Comparison of ENCODE assay signal across 10 cellular contexts in genomic region chr2:3650140-3650944, GRCh38. TPM values are rescaled to one million over a fixed set of nuclear protein-coding genes. Genes with fewer than 3 reads are reported as not detected.
DNase-seq lines count a peak whose midpoint lies in the region; ATAC-seq lines count a peak whose summit lies in the region.
"Had no signal": no experiment of that assay in that cellular context is flagged by ENCODE, and none has a peak within 500 bp of the region (broad histone marks: within the 10 kb centered on the region; RNA-seq: fewer than 3 reads in every experiment).

No MANE protein-coding gene starts in this region.

- CTCF ChIA-PET in activated naive CD4-positive, alpha-beta T cell treated with anti-CD3 and anti-CD28 coated beads for 36 hours (lab: Charles Lee), result interaction anchor here (0.6 to 4.2 kb wide), 10 partner anchors 17 to 1530 kb away, joined by 3 to 41 read pairs (median 4); partner anchors contain the start of genes EIPR1 and RNASEH1
- CTCF ChIA-PET in activated naive CD4-positive, alpha-beta T cell treated with anti-CD3 and anti-CD28 coated beads, Interleukin-2, amount 10 ng/mL, durations not matched to agents 7 days and 5 days (lab: Charles Lee), result interaction anchor here (0.6 to 2.0 kb wide), 6 partner anchors 15 to 1530 kb away, joined by 3 to 6 read pairs (median 3); partner anchors contain the start of gene ADI1

- no peaks in the 10 kb centered on the region for H3K27me3 Mint-ChIP-seq in activated naive CD4-positive, alpha-beta T cell treated with anti-CD3 and anti-CD28 coated beads for 36 hours (ENCODE audit: low read depth)
- H3K27me3 Mint-ChIP-seq in activated naive CD4-positive, alpha-beta T cell treated with anti-CD3 and anti-CD28 coated beads, Interleukin-2, amount 10 ng/mL, durations not matched to agents 7 days and 5 days, result peaks cover 11% of the 10 kb centered on the region
- no peaks in the 10 kb centered on the region for H3K27me3 Mint-ChIP-seq in stimulated activated memory B cell treated with anti-CD40 and anti-IgM and Interleukin-4, amounts not matched to agents 10 μg/mL and 1 μg/mL and 100 μg/mL, for 72 hours

- H3K36me3 Mint-ChIP-seq in activated naive CD4-positive, alpha-beta T cell treated with anti-CD3 and anti-CD28 coated beads for 36 hours (ENCODE audit: low read depth), result no peaks in the 10 kb centered on the region
- H3K36me3 Mint-ChIP-seq in activated naive CD4-positive, alpha-beta T cell treated with anti-CD3 and anti-CD28 coated beads, Interleukin-2, amount 10 ng/mL, durations not matched to agents 7 days and 5 days, result no peaks in the 10 kb centered on the region
- H3K36me3 Mint-ChIP-seq in stimulated activated memory B cell treated with anti-CD40 and anti-IgM and Interleukin-4, amounts not matched to agents 10 μg/mL and 1 μg/mL and 100 μg/mL, for 72 hours, result no peaks in the 10 kb centered on the region

- ATAC-seq in stimulated activated memory B cell treated with anti-CD40 and anti-IgM and Interleukin-4, amounts not matched to agents 10 μg/mL and 1 μg/mL and 100 μg/mL, for 72 hours, result no peak
- ATAC-seq in HG03442 (IDR thresholded peaks at IDR 0.05; ENCODE audit: unreplicated experiment), result no peak

- intact Hi-C loops in activated naive CD4-positive, alpha-beta T cell treated with anti-CD3 and anti-CD28 coated beads for 36 hours (cut with micrococcal nuclease), result loop anchor here (2.0 to 10.0 kb wide), 3 partner anchors 54 to 1528 kb away; no protein-coding TSS in a partner anchor

- no peaks in the 10 kb centered on the region for H3K9me3 ChIP-seq in SK-N-MC (ENCODE audit: low read depth, low read length)
- H3K9me3 ChIP-seq: HAP-1, suprapubic skin had no signal

- no peak overlapping the region for H3K27ac ChIP-seq in SK-N-MC
- H3K27ac ChIP-seq: suprapubic skin had no signal

- no peak overlapping the region for H3K4me3 Mint-ChIP-seq in activated naive CD4-positive, alpha-beta T cell treated with anti-CD3 and anti-CD28 coated beads for 36 hours
- H3K4me3 Mint-ChIP-seq in activated naive CD4-positive, alpha-beta T cell treated with anti-CD3 and anti-CD28 coated beads, Interleukin-2, amount 10 ng/mL, durations not matched to agents 7 days and 5 days, result no peak overlapping the region
- H3K4me3 Mint-ChIP-seq in stimulated activated memory B cell treated with anti-CD40 and anti-IgM and Interleukin-4, amounts not matched to agents 10 μg/mL and 1 μg/mL and 100 μg/mL, for 72 hours, result no peak overlapping the region

- no peak for DNase-seq in activated naive CD4-positive, alpha-beta T cell treated with anti-CD3 and anti-CD28 coated beads for 36 hours
- DNase-seq in activated naive CD4-positive, alpha-beta T cell treated with anti-CD3 and anti-CD28 coated beads, Interleukin-2, amount 10 ng/mL, durations not matched to agents 7 days and 5 days, result no peak
- no peak for DNase-seq in SK-N-MC (ENCODE audit: low read depth, low spot score)
- peak; percentile 52 for DNase-seq in hepatic stellate cell (ENCODE audit: low spot score)
- no peak for DNase-seq in GOT3 (lab: John Stamatoyannopoulos, UW)
- no peak for DNase-seq in NCI-H2107 treated with DMSO at 0.1 percent for 48 hours (lab: John Stamatoyannopoulos, UW; ENCODE audit: unreplicated experiment)

- H3K4me1 Mint-ChIP-seq in activated naive CD4-positive, alpha-beta T cell treated with anti-CD3 and anti-CD28 coated beads for 36 hours (ENCODE audit: low read depth), result peaks cover 13% of the 10 kb centered on the region
- H3K4me1 Mint-ChIP-seq in activated naive CD4-positive, alpha-beta T cell treated with anti-CD3 and anti-CD28 coated beads, Interleukin-2, amount 10 ng/mL, durations not matched to agents 7 days and 5 days, result peaks cover 16% of the 10 kb centered on the region
- H3K4me1 Mint-ChIP-seq in stimulated activated memory B cell treated with anti-CD40 and anti-IgM and Interleukin-4, amounts not matched to agents 10 μg/mL and 1 μg/mL and 100 μg/mL, for 72 hours, result peaks cover 18% of the 10 kb centered on the region

- 0 out of 2 replicates have a peak overlapping the region, but pooled peaks have one; percentile 38 for H3K4me3 ChIP-seq in SK-N-MC
- H3K4me3 ChIP-seq: HAP-1 had no signal

- H3K36me3 ChIP-seq in SK-N-MC (ENCODE audit: insufficient read depth, low read length), result no peaks in the 10 kb centered on the region
- H3K36me3 ChIP-seq: HAP-1, suprapubic skin had no signal

- no peaks in the 10 kb centered on the region for H3K9me3 Mint-ChIP-seq in activated naive CD4-positive, alpha-beta T cell treated with anti-CD3 and anti-CD28 coated beads for 36 hours
- H3K9me3 Mint-ChIP-seq in activated naive CD4-positive, alpha-beta T cell treated with anti-CD3 and anti-CD28 coated beads, Interleukin-2, amount 10 ng/mL, durations not matched to agents 7 days and 5 days, result no peaks in the 10 kb centered on the region
- no peaks in the 10 kb centered on the region for H3K9me3 Mint-ChIP-seq in stimulated activated memory B cell treated with anti-CD40 and anti-IgM and Interleukin-4, amounts not matched to agents 10 μg/mL and 1 μg/mL and 100 μg/mL, for 72 hours

- H3K27ac Mint-ChIP-seq in activated naive CD4-positive, alpha-beta T cell treated with anti-CD3 and anti-CD28 coated beads for 36 hours, result peak overlapping the region; percentile 65
- no peak overlapping the region for H3K27ac Mint-ChIP-seq in activated naive CD4-positive, alpha-beta T cell treated with anti-CD3 and anti-CD28 coated beads, Interleukin-2, amount 10 ng/mL, durations not matched to agents 7 days and 5 days
- peak overlapping the region; percentile 70 for H3K27ac Mint-ChIP-seq in stimulated activated memory B cell treated with anti-CD40 and anti-IgM and Interleukin-4, amounts not matched to agents 10 μg/mL and 1 μg/mL and 100 μg/mL, for 72 hours

- H3K9ac ChIP-seq in SK-N-MC (ENCODE audit: insufficient read length), result no peak overlapping the region

RNA-seq across cellular contexts. Expression of gene ALLC, which starts 7.7 kb away (rescaled TPM):
- not detected for total RNA-seq in activated naive CD4-positive, alpha-beta T cell treated with anti-CD3 and anti-CD28 coated beads for 36 hours
- total RNA-seq: suprapubic skin had no signal

RNA-seq across cellular contexts. Expression of gene DCDC2C, which starts 53.0 kb away (rescaled TPM):
- not detected for total RNA-seq in activated naive CD4-positive, alpha-beta T cell treated with anti-CD3 and anti-CD28 coated beads for 36 hours

RNA-seq across cellular contexts. Expression of gene COLEC11, which starts 55.4 kb away (rescaled TPM):
- total RNA-seq in activated naive CD4-positive, alpha-beta T cell treated with anti-CD3 and anti-CD28 coated beads for 36 hours, result under 1 TPM in 1 of 2 experiments, not detected in 1; 0.15 TPM
